In the genomic region with DNA sequence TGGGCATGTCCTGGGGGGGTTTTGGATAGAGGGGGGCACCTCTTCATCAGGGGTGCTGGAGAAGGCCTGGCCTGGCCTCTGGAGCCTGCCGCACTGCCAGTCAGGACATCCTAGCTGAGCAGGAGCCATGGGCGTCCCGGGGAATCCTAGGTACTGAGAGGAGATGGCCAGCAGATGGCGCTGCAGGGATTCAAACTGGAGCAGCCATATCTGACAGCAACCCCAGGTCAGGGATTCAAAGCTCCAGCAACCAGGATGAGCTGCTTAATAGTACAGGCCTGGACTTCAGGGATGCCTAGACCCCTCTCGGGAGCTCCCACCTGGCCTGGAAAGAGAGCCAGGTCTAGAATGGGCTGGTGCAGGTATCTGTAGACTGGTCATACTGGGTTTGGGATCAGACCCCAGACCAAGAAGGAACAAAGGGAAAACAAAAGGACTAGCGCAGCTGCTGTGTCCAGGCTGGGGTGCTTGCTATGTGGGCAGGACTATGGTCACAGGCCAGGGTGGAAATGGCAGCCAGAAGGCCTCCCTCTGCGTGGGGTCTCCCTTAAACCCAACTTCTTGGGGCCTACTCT, we compare ENCODE assay signal across 8 cellular contexts.
DNase-seq lines count a peak whose midpoint lies in the region; ATAC-seq and TF ChIP-seq lines count a peak whose summit lies in the region.

No MANE protein-coding gene starts in this region.

- no peak for DNase-seq in CD14-positive monocyte (ENCODE audit: low spot score)
- DNase-seq in GM13977 (ENCODE audit: low spot score): peak; percentile 24
- peak; percentile 86 for DNase-seq in NCI-H2227 (lab: John Stamatoyannopoulos, UW; ENCODE audit: unreplicated experiment)
- DNase-seq in adipocyte (ENCODE audit: low read depth): peak; percentile 5
- peak; percentile 36 to 79 for DNase-seq in left colon
- peak; percentile 11 to 20 for DNase-seq in stimulated activated CD8-positive, alpha-beta memory T cell treated with anti-CD3 and anti-CD28 coated beads, Interleukin-2, amount 100 ng/mL, for 48 hours (ENCODE audit: low read depth in 2 of 2)

- intact Hi-C loops in CD14-positive monocyte (cut with micrococcal nuclease): no loop called here
- intact Hi-C loops in left colon (cut with DNase I, micrococcal nuclease): loop anchor here in 1 of 2 donors (5.0 kb wide), 1 partner anchor 1147 kb away; no protein-coding TSS in a partner anchor

- peaks cover 6% of the 10 kb centered on the region for H3K9me3 ChIP-seq in adipocyte (ENCODE audit: control insufficient read depth, low read length)

- H3K4me1 Mint-ChIP-seq in CD14-positive monocyte: no peaks in the 10 kb centered on the region

- H3K4me3 ChIP-seq in adipocyte (ENCODE audit: low read length): no peak overlapping the region

- no peaks in the 10 kb centered on the region for H3K36me3 ChIP-seq in adipocyte (ENCODE audit: control insufficient read depth, insufficient read depth, low read length, severe bottlenecking)

- H3K27me3 Mint-ChIP-seq in CD14-positive monocyte (ENCODE audit: low read depth in 3 of 3): peaks cover 0 to 4% (median 0%) of the 10 kb centered on the region in 3 donors

- H3K27ac Mint-ChIP-seq in CD14-positive monocyte: no peak overlapping the region

- no peak overlapping the region for H3K4me3 Mint-ChIP-seq in CD14-positive monocyte

- in situ Hi-C loops in GM13977 (cut with MboI; ENCODE audit: low pct_unique_long_range_greater_than_20kb, low sequenced_read_pairs, unreplicated experiment): no loop called here

- H3K27me3 ChIP-seq in adipocyte (replicated peaks; ENCODE audit: control insufficient read depth, insufficient read depth, low read length): no peaks in the 10 kb centered on the region

- no peak overlapping the region for H3K9ac ChIP-seq in adipocyte (ENCODE audit: low read length)

- H3K36me3 Mint-ChIP-seq in CD14-positive monocyte: no peaks in the 10 kb centered on the region

- TF ChIP-seq CTCF in CD14-positive monocyte (IDR thresholded peaks at IDR 0.05) (peak; percentile 68), GM13977 (IDR thresholded peaks at IDR 0.05; ENCODE audit: extremely low read depth, insufficient read depth, missing control alignments) (peak; percentile 48)

- ATAC-seq in left colon (peak; percentile 74), GM21576 (IDR thresholded peaks at IDR 0.05; ENCODE audit: unreplicated experiment) (no peak), HG02678 (IDR thresholded peaks at IDR 0.05; ENCODE audit: unreplicated experiment) (no peak)

- no peaks in the 10 kb centered on the region for H3K4me1 ChIP-seq in adipocyte (ENCODE audit: control insufficient read depth, insufficient read depth, low read length)

- no peaks in the 10 kb centered on the region for H3K9me3 Mint-ChIP-seq in CD14-positive monocyte
